In genomic region chr17:40664582-40665333, GRCh38 we compare ENCODE assay signal across 11 cellular contexts. TPM values are rescaled to one million over a fixed set of nuclear protein-coding genes. Genes with fewer than 3 reads are reported as not detected.
A peak's percentile ranks its signal among the peaks of the same experiment; 100 is the strongest.
DNase-seq lines count a peak whose midpoint lies in the region; ATAC-seq, FAIRE-seq and TF ChIP-seq lines count a peak whose summit lies in the region.
"Had no signal": no experiment of that assay in that cellular context is flagged by ENCODE, and none has a peak within 500 bp of the region (broad histone marks: within the 10 kb centered on the region; RNA-seq: fewer than 3 reads in every experiment).

KRT222 (minus strand) TSS chr17:40665177; CDS start chr17:40665099, 78 bp downstream.

- H3K9me3 ChIP-seq in A549: no peaks in the 10 kb centered on the region

- peak within 1 kb of the TSS; percentile 34 for H3K4me3 ChIP-seq in A549

- peak; percentile 89 for FAIRE-seq in A549 (lab: Jason Lieb, UNC)

- no peaks in the 10 kb centered on the region for H3K9me3 Mint-ChIP-seq in endothelial cell (ENCODE audit: unreplicated experiment)
- H3K9me3 Mint-ChIP-seq in nephron progenitor cell: no peaks in the 10 kb centered on the region
- H3K9me3 Mint-ChIP-seq: CD8-positive, alpha-beta memory T cell had no signal

- peak within 1 kb of the TSS; percentile 25 for H3K27ac Mint-ChIP-seq in endothelial cell (ENCODE audit: unreplicated experiment)
- no peak within 1 kb of the TSS for H3K27ac Mint-ChIP-seq in nephron progenitor cell

- TF ChIP-seq CTCF in A549 (IDR thresholded peaks at IDR 0.05) (no peak), endothelial cell (IDR thresholded peaks at IDR 0.05; ENCODE audit: unreplicated experiment) (no peak), nephron progenitor cell (IDR thresholded peaks at IDR 0.05) (no peak)

- H3K36me3 Mint-ChIP-seq in endothelial cell (ENCODE audit: low read depth, unreplicated experiment): no peaks in the 10 kb centered on the region
- no peaks in the 10 kb centered on the region for H3K36me3 Mint-ChIP-seq in nephron progenitor cell (ENCODE audit: low read depth)
- H3K36me3 Mint-ChIP-seq: CD8-positive, alpha-beta memory T cell had no signal

- peak within 1 kb of the TSS; percentile 83 for H3K4me3 Mint-ChIP-seq in endothelial cell (ENCODE audit: unreplicated experiment)
- H3K4me3 Mint-ChIP-seq in nephron progenitor cell: peak within 1 kb of the TSS; percentile 80

- POLR2A ChIA-PET in A549 (lab: Yijun Ruan, JAX): no interaction called here

- H3K4me1 Mint-ChIP-seq in endothelial cell (ENCODE audit: unreplicated experiment) (peaks cover 6% of the 10 kb centered on the region), nephron progenitor cell (peaks cover 7% of the 10 kb centered on the region)

- no peak for TF ChIP-seq POLR2A in A549 (IDR thresholded peaks at IDR 0.05; ENCODE audit: low read length)

- peak within 1 kb of the TSS; percentile 25 to 68; a peak in 5 of 6 replicates for H3K27ac ChIP-seq in A549

- H3K4me1 ChIP-seq in A549: peaks cover 7% of the 10 kb centered on the region; the same call in 2 of the 3 replicates

- no peak for TF ChIP-seq RAD21 in A549 (conservative IDR thresholded peaks at IDR 0.05 in 1 of 2, IDR thresholded peaks at IDR 0.05 in 1 of 2)

- DNase-seq in A549 (ENCODE audit: low read depth in 1 of 2, low spot score in 1 of 2) (no peak), HuH-7 (ENCODE audit: low spot score) (peak; percentile 6), endothelial cell (ENCODE audit: low spot score) (no peak), nephron progenitor cell (peak; percentile 13), DMS53 treated with DMSO at 0.1 percent for 48 hours (lab: John Stamatoyannopoulos, UW; ENCODE audit: unreplicated experiment) (no peak), amniotic stem cell (lab: John Stamatoyannopoulos, UW) (no peak), RKO (ENCODE audit: low spot score) (no peak)
- DNase-seq: activated T-cell treated with anti-CD3 and anti-CD28 coated beads, Interleukin-2, amount 50 U/mL, for 48 hours; CD8-positive, alpha-beta memory T cell; NCI-H2029 had no signal

- peak within 1 kb of the TSS; percentile 58 for H3K4me2 ChIP-seq in A549

- 15% methylated on average over 12 of the region's 12 CpGs for WGBS in A549 (ENCODE audit: missing lambda C conversion rate)

- H3K27me3 Mint-ChIP-seq in endothelial cell (ENCODE audit: unreplicated experiment) (no peaks in the 10 kb centered on the region), nephron progenitor cell (ENCODE audit: low read depth, poor library complexity) (peaks cover 36% of the 10 kb centered on the region)

- no peak for TF ChIP-seq EP300 in A549 (IDR thresholded peaks at IDR 0.05)

- CTCF ChIA-PET in A549 (lab: Yijun Ruan, JAX): interaction anchor here (0.9 to 1.2 kb wide), 3 partner anchors 8 to 885 kb away, joined by 3 read pairs; no protein-coding TSS in a partner anchor

- peak; percentile 61 to 77; a peak in 4 of 6 replicates for ATAC-seq in A549
- ATAC-seq in GM18519 (IDR thresholded peaks at IDR 0.05; ENCODE audit: low FRiP score, unreplicated experiment): no peak

TF ChIP-seq in A549, 52 proteins besides CTCF, POLR2A, EP300 and RAD21:
- TF ChIP-seq CHD4 (IDR thresholded peaks at IDR 0.05; ENCODE audit: borderline replicate concordance) (no peak), ZC3H11A (IDR thresholded peaks at IDR 0.05) (no peak), NPAS2 (CRISPR knock-in tag; IDR thresholded peaks at IDR 0.05; ENCODE audit: borderline replicate concordance) (no peak), TFCP2L1 (CRISPR knock-in tag; IDR thresholded peaks at IDR 0.05) (no peak), JUNB (IDR thresholded peaks at IDR 0.05) (no peak), MAFK (IDR thresholded peaks at IDR 0.05; ENCODE audit: partially characterized antibody) (no peak)
- TF ChIP-seq, protein P1, sequence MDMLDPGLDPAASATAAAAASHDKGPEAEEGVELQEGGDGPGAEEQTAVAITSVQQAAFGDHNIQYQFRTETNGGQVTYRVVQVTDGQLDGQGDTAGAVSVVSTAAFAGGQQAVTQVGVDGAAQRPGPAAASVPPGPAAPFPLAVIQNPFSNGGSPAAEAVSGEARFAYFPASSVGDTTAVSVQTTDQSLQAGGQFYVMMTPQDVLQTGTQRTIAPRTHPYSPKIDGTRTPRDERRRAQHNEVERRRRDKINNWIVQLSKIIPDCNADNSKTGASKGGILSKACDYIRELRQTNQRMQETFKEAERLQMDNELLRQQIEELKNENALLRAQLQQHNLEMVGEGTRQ (IDR thresholded peaks at IDR 0.05): no peak

RNA-seq across cellular contexts. Expression of gene KRT222, which starts in this region (rescaled TPM):
- 1.3 and 1.8 TPM in 2 replicates for polyA plus RNA-seq in A549 (2011; rRNA removed)
- 0.29 and 0.38 TPM in 2 replicates for polyA plus RNA-seq in A549 (2012; cell fraction: cytosol; rRNA removed)
- 0.05 TPM in 1 of 2 replicates, not detected in the other for polyA plus RNA-seq in A549 (2012; cell fraction: nucleus; rRNA removed)
- polyA plus RNA-seq in A549 (2017; fragmentation: RNase III; extraction: RNeasy Plus Mini Kit Qiagen cat#74134 plus additional on column Dnase treatment): 0.97 to 1.8 TPM (median 1.8 TPM) in 3 replicates
- 0.83 TPM in 1 of 2 replicates, not detected in the other for polyA minus RNA-seq in A549 (2011; rRNA and poly(A)+ RNA removed)
- 1.2 TPM for total RNA-seq in endothelial cell (ENCODE audit: unreplicated experiment)
- total RNA-seq: CD8-positive, alpha-beta memory T cell had no signal
- polyA plus RNA-seq: CD8-positive, alpha-beta memory T cell had no signal

Comparison
In these comparisons a context has a peak if more than half of its experiments do, and no peak if none do; other contexts are left out.
1. DNase-seq: peak in HuH-7 (single experiment) and nephron progenitor cell (single experiment); none in A549 (0 of 2), endothelial cell (single experiment), DMS53 treated with DMSO at 0.1 percent for 48 hours (single experiment), amniotic stem cell (single experiment) and RKO (single experiment).